1 cellular context compared by ENCODE assay signal in genomic region chr6:134662077-134662476, GRCh38.
A peak's percentile ranks its signal among the peaks of the same experiment; 100 is the strongest.
TF ChIP-seq lines count a peak whose summit lies in the region.

No MANE protein-coding gene starts in this region.

TF ChIP-seq in HEK293, 187 proteins besides CTCF, POLR2A, EP300 and RAD21 (continued from another document and continues in another):
- TF ChIP-seq PRDM1 (tag by site-specific recombination; IDR thresholded peaks at IDR 0.05) (no peak), ZNF121 (tag by site-specific recombination; IDR thresholded peaks at IDR 0.05) (0 out of 2 replicates have a peak, but pooled peaks have one; percentile 24), PRDM6 (tag by site-specific recombination; IDR thresholded peaks at IDR 0.05) (no peak), KLF10 (tag by site-specific recombination; IDR thresholded peaks at IDR 0.05) (no peak), GLI4 (tag by site-specific recombination; IDR thresholded peaks at IDR 0.05) (no peak), ZNF664 (tag by site-specific recombination; IDR thresholded peaks at IDR 0.05) (peak; percentile 77), ZSCAN5A (tag by site-specific recombination; IDR thresholded peaks at IDR 0.05) (no peak), OSR2 (tag by site-specific recombination; IDR thresholded peaks at IDR 0.05) (no peak), TCF7L2 (IDR thresholded peaks at IDR 0.05; ENCODE audit: borderline replicate concordance, low read depth, low read length) (no peak), ZNF133 (tag by site-specific recombination; IDR thresholded peaks at IDR 0.05) (no peak), HOXC10 (CRISPR knock-in tag; IDR thresholded peaks at IDR 0.05) (no peak), KLF7 (tag by site-specific recombination; IDR thresholded peaks at IDR 0.05; ENCODE audit: borderline replicate concordance) (0 out of 2 replicates have a peak, but pooled peaks have one; percentile 16), ELK4 (IDR thresholded peaks at IDR 0.05; ENCODE audit: borderline replicate concordance, low read depth, low read length) (no peak), ZSCAN18 (tag by site-specific recombination; IDR thresholded peaks at IDR 0.05) (no peak), ZNF449 (tag by site-specific recombination; IDR thresholded peaks at IDR 0.05) (no peak), ZNF555 (tag by site-specific recombination; conservative IDR thresholded peaks at IDR 0.05) (peak; percentile 95), ZNF146 (tag by site-specific recombination; IDR thresholded peaks at IDR 0.05) (no peak), ZNF302 (tag by site-specific recombination; IDR thresholded peaks at IDR 0.05; ENCODE audit: low read depth) (no peak), ZNF561 (tag by site-specific recombination; IDR thresholded peaks at IDR 0.05; ENCODE audit: borderline replicate concordance) (no peak), ZNF571 (tag by site-specific recombination; IDR thresholded peaks at IDR 0.05) (no peak), ZNF791 (tag by site-specific recombination; IDR thresholded peaks at IDR 0.05) (peak; percentile 36; the same call in 1 of the 2 replicates), ZSCAN30 (tag by site-specific recombination; IDR thresholded peaks at IDR 0.05) (no peak), SETDB1 (IDR thresholded peaks at IDR 0.05; ENCODE audit: insufficient read length, low read length) (no peak), ZNF645 (tag by site-specific recombination; IDR thresholded peaks at IDR 0.05) (no peak), ZNF155 (tag by site-specific recombination; IDR thresholded peaks at IDR 0.05) (no peak), ZNF707 (tag by site-specific recombination; IDR thresholded peaks at IDR 0.05) (no peak), EGR2 (tag by site-specific recombination; IDR thresholded peaks at IDR 0.05; ENCODE audit: low read depth) (no peak), ZNF362 (tag by site-specific recombination; IDR thresholded peaks at IDR 0.05) (no peak), ZNF501 (tag by site-specific recombination; IDR thresholded peaks at IDR 0.05) (0 out of 2 replicates have a peak, but pooled peaks have one; percentile 32), ZNF423 (tag by site-specific recombination; IDR thresholded peaks at IDR 0.05) (no peak), ZNF623 (tag by site-specific recombination; IDR thresholded peaks at IDR 0.05) (peak; percentile 80), ZNF16 (tag by site-specific recombination; IDR thresholded peaks at IDR 0.05; ENCODE audit: low read depth) (no peak), ZNF610 (tag by site-specific recombination; IDR thresholded peaks at IDR 0.05; ENCODE audit: borderline replicate concordance) (no peak), ZNF776 (tag by site-specific recombination; IDR thresholded peaks at IDR 0.05; ENCODE audit: borderline replicate concordance) (no peak), ZNF366 (tag by site-specific recombination; conservative IDR thresholded peaks at IDR 0.05) (no peak), ZNF169 (tag by site-specific recombination; IDR thresholded peaks at IDR 0.05) (no peak), ZEB2 (tag by site-specific recombination; IDR thresholded peaks at IDR 0.05) (no peak), ZNF148 (tag by site-specific recombination; IDR thresholded peaks at IDR 0.05; ENCODE audit: borderline replicate concordance) (no peak), ZNF335 (tag by site-specific recombination; conservative IDR thresholded peaks at IDR 0.05) (no peak), ZNF174 (tag by site-specific recombination; IDR thresholded peaks at IDR 0.05) (no peak), ZBTB44 (tag by site-specific recombination; IDR thresholded peaks at IDR 0.05) (no peak), TRIM28 (IDR thresholded peaks at IDR 0.05; ENCODE audit: borderline replicate concordance, low read length) (no peak), ZNF18 (tag by site-specific recombination; IDR thresholded peaks at IDR 0.05) (0 out of 2 replicates have a peak, but pooled peaks have one; percentile 21), ZNF488 (tag by site-specific recombination; IDR thresholded peaks at IDR 0.05) (no peak)
